12 cellular contexts compared by ENCODE assay signal in the genomic region with DNA sequence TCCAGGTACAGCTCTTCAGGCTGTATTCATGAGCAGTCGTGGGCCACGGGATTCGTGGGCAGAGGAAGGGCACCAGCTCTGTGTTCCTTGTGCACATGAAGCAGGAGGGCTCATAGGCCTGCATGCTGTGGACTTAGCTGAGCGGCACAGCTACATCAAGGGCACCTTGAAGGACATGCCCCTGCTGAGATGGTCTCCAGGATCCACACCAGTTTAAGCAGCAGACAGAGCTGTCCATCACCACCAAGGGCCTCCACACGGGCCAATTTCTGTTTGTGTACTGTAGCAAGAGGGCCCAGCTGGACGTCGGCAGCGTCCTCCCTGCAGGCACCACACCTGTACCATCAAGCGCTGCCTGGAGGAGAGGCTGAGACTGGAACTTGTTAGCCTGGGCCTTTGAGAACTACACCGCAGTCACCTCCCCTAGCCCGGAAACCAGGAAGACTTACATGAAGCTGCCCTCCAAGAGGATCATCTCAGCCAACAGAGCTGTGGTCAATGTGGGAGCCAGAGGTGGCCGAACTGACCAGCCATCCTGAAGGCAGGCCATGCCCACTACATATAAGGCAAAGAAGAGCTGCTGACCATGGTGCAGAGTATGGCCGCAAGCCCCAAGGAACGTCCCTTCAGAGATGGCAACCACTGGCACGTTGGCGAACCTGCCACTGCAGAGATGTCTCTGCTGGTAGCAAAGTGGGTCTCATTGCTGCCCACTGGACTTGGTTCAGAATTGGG. TPM values are rescaled to one million over a fixed set of nuclear protein-coding genes. Genes with fewer than 3 reads are reported as not detected.
DNase-seq lines count a peak whose midpoint lies in the region; ATAC-seq and TF ChIP-seq lines count a peak whose summit lies in the region.
"Had no signal": no experiment of that assay in that cellular context is flagged by ENCODE, and none has a peak within 500 bp of the region (broad histone marks: within the 10 kb centered on the region; RNA-seq: fewer than 3 reads in every experiment).

No MANE protein-coding gene starts in this region.

- H3K36me3 ChIP-seq in BE2C (no peaks in the 10 kb centered on the region; the same call in 1 of the 2 replicates), GM23248 (ENCODE audit: low read depth) (no peaks in the 10 kb centered on the region), mesendoderm (ENCODE audit: control insufficient read depth, insufficient read depth, low read length) (no peaks in the 10 kb centered on the region)

- no peak overlapping the region for H3K23ac ChIP-seq in mesendoderm (ENCODE audit: low read length)

- H3K27ac ChIP-seq in GM23248 (peak overlapping the region; percentile 70), mesendoderm (ENCODE audit: low read depth, low read length) (no peak overlapping the region)

- H3K56ac ChIP-seq in mesendoderm (ENCODE audit: low read length): no peak overlapping the region

- no peak overlapping the region for H2AFZ ChIP-seq in GM23248

- no peaks in the 10 kb centered on the region for H3K79me1 ChIP-seq in mesendoderm (ENCODE audit: low read length)

- H3K27me3 Mint-ChIP-seq in activated T-helper 17 cell treated with anti-CD3 and anti-CD28 coated beads, Interleukin-2, amount 50 U/mL, for 72 hours: no peaks in the 10 kb centered on the region

- H3F3A ChIP-seq in GM23248 (ENCODE audit: insufficient read depth): peaks cover 6% of the 10 kb centered on the region

- no peaks in the 10 kb centered on the region for H3K9me3 Mint-ChIP-seq in activated T-helper 17 cell treated with anti-CD3 and anti-CD28 coated beads, Interleukin-2, amount 50 U/mL, for 72 hours

- H3K18ac ChIP-seq in mesendoderm (ENCODE audit: low read length): no peak overlapping the region

- H3K27ac Mint-ChIP-seq in activated T-helper 17 cell treated with anti-CD3 and anti-CD28 coated beads, Interleukin-2, amount 50 U/mL, for 72 hours: peak overlapping the region; percentile 66

- H3K4me3 Mint-ChIP-seq in activated T-helper 17 cell treated with anti-CD3 and anti-CD28 coated beads, Interleukin-2, amount 50 U/mL, for 72 hours: peak overlapping the region; percentile 28

- H4K5ac ChIP-seq in mesendoderm (ENCODE audit: low read length): no peak overlapping the region

- 75 to 76% methylated on average over 16 of the region's 16 CpGs for WGBS in GM23248 (ENCODE audit: low coverage in 1 of 2, low lambda C conversion rate in 2 of 2, missing lambda C conversion rate in 2 of 2), 2 experiments
- WGBS in mesendoderm (ENCODE audit: extremely low coverage, insufficient coverage, low lambda C conversion rate): no CpG with 5 or more reads among the region's 16 CpGs

- no peak overlapping the region for H2BK15ac ChIP-seq in mesendoderm (replicated peaks; ENCODE audit: low read depth)

- H3K79me2 ChIP-seq in GM23248 (ENCODE audit: insufficient read depth) (peaks cover 10% of the 10 kb centered on the region; the same call in 1 of the 2 replicates), mesendoderm (ENCODE audit: control insufficient read depth, insufficient read depth, low read length) (no peaks in the 10 kb centered on the region)

- H3K4me1 Mint-ChIP-seq in activated T-helper 17 cell treated with anti-CD3 and anti-CD28 coated beads, Interleukin-2, amount 50 U/mL, for 72 hours: peaks cover 23% of the 10 kb centered on the region

- peak overlapping the region; percentile 14 for H3K4me2 ChIP-seq in GM23248 (ENCODE audit: unreplicated experiment)
- no peak overlapping the region for H3K4me2 ChIP-seq in mesendoderm (ENCODE audit: low read length)

- DNase-seq in BE2C (peak; percentile 4), GM23248 (no peak), mesendoderm (no peak), SW 1271 (lab: John Stamatoyannopoulos, UW) (no peak), germinal center (ENCODE audit: low spot score) (no peak), cortex of kidney (lab: John Stamatoyannopoulos, UW) (no peak)
- DNase-seq: amniotic stem cell, Calu3, hypothalamus had no signal

- H2BK5ac ChIP-seq in mesendoderm (ENCODE audit: low read length): no peak overlapping the region

- H3K9me2 ChIP-seq in GM23248 (ENCODE audit: insufficient read depth): no peaks in the 10 kb centered on the region

- no peak overlapping the region for H3K4me3 ChIP-seq in BE2C (ENCODE audit: low read depth, low read length)
- H3K4me3 ChIP-seq in GM23248: no peak overlapping the region
- no peak overlapping the region for H3K4me3 ChIP-seq in mesendoderm (ENCODE audit: low read length)

- H3K27me3 ChIP-seq in BE2C: no peaks in the 10 kb centered on the region
- no peaks in the 10 kb centered on the region for H3K27me3 ChIP-seq in GM23248 (replicated peaks; ENCODE audit: insufficient read depth)
- H3K27me3 ChIP-seq in mesendoderm (ENCODE audit: insufficient read depth, low read length, poor library complexity): no peaks in the 10 kb centered on the region

- peak overlapping the region; percentile 40 for H2AK5ac ChIP-seq in mesendoderm (ENCODE audit: low read length)

- H3K4me1 ChIP-seq in BE2C: peaks cover 18% of the 10 kb centered on the region
- peaks cover 38% of the 10 kb centered on the region for H3K4me1 ChIP-seq in GM23248 (ENCODE audit: insufficient read depth)
- peaks cover 9% of the 10 kb centered on the region for H3K4me1 ChIP-seq in mesendoderm (ENCODE audit: control insufficient read depth, low read depth, low read length)

- no peak for TF ChIP-seq CTCF in BE2C (IDR thresholded peaks at IDR 0.05; ENCODE audit: low read depth, low read length)

- H3K9me3 ChIP-seq in BE2C: no peaks in the 10 kb centered on the region
- H3K9me3 ChIP-seq in GM23248 (ENCODE audit: low read depth): no peaks in the 10 kb centered on the region

- no peak for ATAC-seq in activated T-helper 17 cell treated with anti-CD3 and anti-CD28 coated beads, Interleukin-2, amount 50 U/mL, for 72 hours (replicated peaks)
- ATAC-seq in GM21528 (IDR thresholded peaks at IDR 0.05; ENCODE audit: low FRiP score, unreplicated experiment): no peak
- ATAC-seq: HCT116 had no signal

- H4K20me1 ChIP-seq in GM23248 (ENCODE audit: insufficient read depth): no peaks in the 10 kb centered on the region

- in situ Hi-C loops in GM23248 (cut with MboI): no loop called here

- no peak overlapping the region for H3K9ac ChIP-seq in GM23248
- H3K9ac ChIP-seq in mesendoderm (ENCODE audit: low read length): no peak overlapping the region

- H3K36me3 Mint-ChIP-seq in activated T-helper 17 cell treated with anti-CD3 and anti-CD28 coated beads, Interleukin-2, amount 50 U/mL, for 72 hours (ENCODE audit: low read depth): no peaks in the 10 kb centered on the region

- no peak overlapping the region for H4K8ac ChIP-seq in mesendoderm (ENCODE audit: low read depth, low read length)

- H2BK120ac ChIP-seq in mesendoderm (ENCODE audit: low read depth, low read length): no peak overlapping the region

- H3K4ac ChIP-seq in mesendoderm (ENCODE audit: low read depth, low read length): no peak overlapping the region

RNA-seq across cellular contexts. Expression of gene GNB1L, which starts 32.7 kb away (rescaled TPM):
- 3.2 TPM for polyA plus RNA-seq in BE2C (2012; ENCODE audit: insufficient read depth, insufficient read length, low read depth)
- 16.5 and 22.5 TPM in 2 replicates for total RNA-seq in GM23248 (2014; rRNA removed; shearing (Covaris generic))
- 13.6 and 14.3 TPM in 2 replicates for polyA plus RNA-seq in GM23248 (2016; fragmentation: Nextera tagmentation; extraction: Ambion mirVana)
- total RNA-seq in activated T-helper 17 cell treated with anti-CD3 and anti-CD28 coated beads, Interleukin-2, amount 50 U/mL, for 72 hours: 10 to 100 TPM; 10.8 to 14.4 TPM
- 4.7 TPM for polyA plus RNA-seq in mesendoderm (2013, experiment 1 of 2)
- 4.2 TPM for polyA plus RNA-seq in mesendoderm (2013, experiment 2 of 2)

RNA-seq across cellular contexts. Expression of gene RTL10, which starts 32.7 kb away (rescaled TPM):
- 49.7 TPM for polyA plus RNA-seq in BE2C (2012; ENCODE audit: insufficient read depth, insufficient read length, low read depth)
- total RNA-seq in GM23248 (2014; rRNA removed; shearing (Covaris generic)): 11.9 and 14.2 TPM in 2 replicates
- 22.8 and 23.8 TPM in 2 replicates for polyA plus RNA-seq in GM23248 (2016; fragmentation: Nextera tagmentation; extraction: Ambion mirVana)
- total RNA-seq in activated T-helper 17 cell treated with anti-CD3 and anti-CD28 coated beads, Interleukin-2, amount 50 U/mL, for 72 hours: 10 to 100 TPM; 13.0 to 16.4 TPM
- 7.4 TPM for polyA plus RNA-seq in mesendoderm (2013, experiment 1 of 2)
- polyA plus RNA-seq in mesendoderm (2013, experiment 2 of 2): 7.6 TPM

RNA-seq across cellular contexts. Expression of gene COMT, which starts 54.2 kb away (rescaled TPM):
- 286 TPM for polyA plus RNA-seq in BE2C (2012; ENCODE audit: insufficient read depth, insufficient read length, low read depth)
- total RNA-seq in GM23248 (2014; rRNA removed; shearing (Covaris generic)): 423 and 490 TPM in 2 replicates
- polyA plus RNA-seq in GM23248 (2016; fragmentation: Nextera tagmentation; extraction: Ambion mirVana): 508 and 537 TPM in 2 replicates
- total RNA-seq in activated T-helper 17 cell treated with anti-CD3 and anti-CD28 coated beads, Interleukin-2, amount 50 U/mL, for 72 hours: 100 to 1,000 TPM in 1 of 2 donors, 10 to 100 TPM in 1; 53.4 to 133 TPM
- 11.0 TPM for polyA plus RNA-seq in mesendoderm (2013, experiment 1 of 2)
- 10.7 TPM for polyA plus RNA-seq in mesendoderm (2013, experiment 2 of 2)

RNA-seq across cellular contexts. Expression of gene TXNRD2, which starts 54.2 kb away (rescaled TPM):
- 46.2 TPM for polyA plus RNA-seq in BE2C (2012; ENCODE audit: insufficient read depth, insufficient read length, low read depth)
- total RNA-seq in GM23248 (2014; rRNA removed; shearing (Covaris generic)): 20.1 and 38.4 TPM in 2 replicates
- 24.8 and 25.7 TPM in 2 replicates for polyA plus RNA-seq in GM23248 (2016; fragmentation: Nextera tagmentation; extraction: Ambion mirVana)
- total RNA-seq in activated T-helper 17 cell treated with anti-CD3 and anti-CD28 coated beads, Interleukin-2, amount 50 U/mL, for 72 hours: 10 to 100 TPM; 14.1 to 21.4 TPM
- 20.1 TPM for polyA plus RNA-seq in mesendoderm (2013, experiment 1 of 2)
- polyA plus RNA-seq in mesendoderm (2013, experiment 2 of 2): 22.6 TPM
